9 cellular contexts compared by ENCODE assay signal in genomic region chr3:10286596-10287295, GRCh38. TPM values are rescaled to one million over a fixed set of nuclear protein-coding genes. Genes with fewer than 3 reads are reported as not detected.
DNase-seq lines count a peak whose midpoint lies in the region; ATAC-seq and TF ChIP-seq lines count a peak whose summit lies in the region.
"Had no signal": no experiment of that assay in that cellular context is flagged by ENCODE, and none has a peak within 500 bp of the region (broad histone marks: within the 10 kb centered on the region; RNA-seq: fewer than 3 reads in every experiment).

No MANE protein-coding gene starts in this region.

- H3K9me3 ChIP-seq in neuronal stem cell (replicated peaks in 1 of 2; ENCODE audit: control insufficient read depth in 2 of 2, insufficient read depth in 1 of 2, low read depth in 1 of 2, low read length in 2 of 2) (no peaks in the 10 kb centered on the region), vagina (no peaks in the 10 kb centered on the region)

- H2BK12ac ChIP-seq in neuronal stem cell (ENCODE audit: low read length): no peak overlapping the region

- WGBS in neuronal stem cell (ENCODE audit: extremely low coverage in 2 of 2, insufficient read length in 2 of 2, insufficient replicate concordance in 1 of 2), 2 donors: no CpG with 5 or more reads among the region's 2 CpGs

- H2AK5ac ChIP-seq in neuronal stem cell (ENCODE audit: low read depth, low read length): no peak overlapping the region

- H3K27me3 ChIP-seq in neuronal stem cell (ENCODE audit: control insufficient read depth in 3 of 3, insufficient read depth in 3 of 3, low read depth in 1 of 3, low read length in 3 of 3): no peaks in the 10 kb centered on the region
- H3K27me3 ChIP-seq in vagina: no peaks in the 10 kb centered on the region

- no peak overlapping the region for H3K4me3 ChIP-seq in neuronal stem cell (ENCODE audit: low read length in 2 of 2)
- no peak overlapping the region for H3K4me3 ChIP-seq in vagina

- DNase-seq in activated naive CD4-positive, alpha-beta T cell treated with anti-CD3 and anti-CD28 coated beads for 36 hours: peak; percentile 67
- no peak for DNase-seq in activated naive CD4-positive, alpha-beta T cell (lab: John Stamatoyannopoulos, UW)
- peak; percentile 13 to 76 for DNase-seq in NCI-H526 (lab: John Stamatoyannopoulos, UW)
- peak; percentile 92 for DNase-seq in dermis blood vessel endothelial cell
- peak; percentile 58 for DNase-seq in neuronal stem cell (ENCODE audit: low spot score)
- DNase-seq in KG1 (lab: John Stamatoyannopoulos, UW): no peak
- no peak for DNase-seq in vagina (ENCODE audit: extremely low spot score in 2 of 2)

- H3K4me1 ChIP-seq in neuronal stem cell (ENCODE audit: control insufficient read depth in 2 of 2, insufficient read depth in 1 of 2, low read depth in 1 of 2, low read length in 2 of 2) (peaks cover 12 to 22% of the 10 kb centered on the region in 2 donors), vagina (no peaks in the 10 kb centered on the region)

- intact Hi-C loops in activated naive CD4-positive, alpha-beta T cell treated with anti-CD3 and anti-CD28 coated beads for 36 hours (cut with micrococcal nuclease): loop anchor here (1.0 to 5.0 kb wide), 2 partner anchors 169 to 353 kb away; partner anchors contain the start of genes BRK1 and CRELD1
- intact Hi-C loops in vagina (cut with DNase I): no loop called here

- H3K27ac ChIP-seq in neuronal stem cell (replicated peaks; ENCODE audit: low read length) (no peak overlapping the region), vagina (no peak overlapping the region)

- H3K23ac ChIP-seq in neuronal stem cell (ENCODE audit: low read depth, low read length, poor library complexity): no peak overlapping the region

- no peak overlapping the region for H3K18ac ChIP-seq in neuronal stem cell (ENCODE audit: low read length)

- H3K4me3 Mint-ChIP-seq in activated naive CD4-positive, alpha-beta T cell treated with anti-CD3 and anti-CD28 coated beads for 36 hours: no peak overlapping the region

- H4K8ac ChIP-seq in neuronal stem cell (ENCODE audit: low read depth, low read length): no peak overlapping the region

- no peak overlapping the region for H3K14ac ChIP-seq in neuronal stem cell (ENCODE audit: low read length)

- TF ChIP-seq CTCF in vagina (IDR thresholded peaks at IDR 0.05): peak in 1 of 3 experiments; percentile 13

- H3K9me3 Mint-ChIP-seq in activated naive CD4-positive, alpha-beta T cell treated with anti-CD3 and anti-CD28 coated beads for 36 hours: no peaks in the 10 kb centered on the region
- H3K9me3 Mint-ChIP-seq: activated naive CD4-positive, alpha-beta T cell treated with anti-CD3 and anti-CD28 coated beads, Interleukin-2, amount 50 U/mL, for 72 hours had no signal

- no peak overlapping the region for H2BK5ac ChIP-seq in neuronal stem cell (ENCODE audit: low read length)

- H3K36me3 ChIP-seq in neuronal stem cell (replicated peaks in 1 of 2; ENCODE audit: control insufficient read depth in 2 of 2, insufficient read depth in 2 of 2, low read length in 2 of 2) (peaks cover 4 to 66% of the 10 kb centered on the region in 2 donors), vagina (peaks cover 0 to 24% of the 10 kb centered on the region in 2 donors)

- H3K4me2 ChIP-seq in neuronal stem cell (ENCODE audit: insufficient read depth, low read length, poor library complexity, severe bottlenecking): no peak overlapping the region

- no peaks in the 10 kb centered on the region for H3K79me1 ChIP-seq in neuronal stem cell (ENCODE audit: low read depth, low read length)

- no peaks in the 10 kb centered on the region for H3K27me3 Mint-ChIP-seq in activated naive CD4-positive, alpha-beta T cell treated with anti-CD3 and anti-CD28 coated beads for 36 hours (ENCODE audit: low read depth)

- no peak overlapping the region for H2BK15ac ChIP-seq in neuronal stem cell (ENCODE audit: low read length)

- ATAC-seq in HG03139 (IDR thresholded peaks at IDR 0.05; ENCODE audit: unreplicated experiment): no peak

- CTCF ChIA-PET in activated naive CD4-positive, alpha-beta T cell treated with anti-CD3 and anti-CD28 coated beads for 36 hours (lab: Charles Lee): interaction anchor here (0.6 to 4.2 kb wide), 10 partner anchors 23 to 708 kb away, joined by 3 to 20 read pairs (median 4); no protein-coding TSS in a partner anchor

- H3K4me1 Mint-ChIP-seq in activated naive CD4-positive, alpha-beta T cell treated with anti-CD3 and anti-CD28 coated beads for 36 hours (ENCODE audit: low read depth): peaks cover 40% of the 10 kb centered on the region

- H3K9ac ChIP-seq in neuronal stem cell (ENCODE audit: low read depth, low read length, poor library complexity): no peak overlapping the region

- no peak for TF ChIP-seq POLR2A in vagina (IDR thresholded peaks at IDR 0.05)

- H2BK120ac ChIP-seq in neuronal stem cell (ENCODE audit: low read depth, low read length): no peak overlapping the region

- H2AFZ ChIP-seq in neuronal stem cell (ENCODE audit: low read length): no peak overlapping the region

- peaks cover 23% of the 10 kb centered on the region for H3K36me3 Mint-ChIP-seq in activated naive CD4-positive, alpha-beta T cell treated with anti-CD3 and anti-CD28 coated beads for 36 hours (ENCODE audit: low read depth)

- no peak overlapping the region for H3K27ac Mint-ChIP-seq in activated naive CD4-positive, alpha-beta T cell treated with anti-CD3 and anti-CD28 coated beads for 36 hours

- H3K4ac ChIP-seq in neuronal stem cell (ENCODE audit: low read length): no peak overlapping the region

- H4K91ac ChIP-seq in neuronal stem cell (ENCODE audit: low read depth, low read length, poor library complexity): no peak overlapping the region

RNA-seq across cellular contexts. Expression of gene GHRL, which starts 6.0 kb away (rescaled TPM):
- total RNA-seq in activated naive CD4-positive, alpha-beta T cell treated with anti-CD3 and anti-CD28 coated beads for 36 hours: not detected
- total RNA-seq in dermis blood vessel endothelial cell (0.19 and 0.68 TPM in 2 replicates), vagina (not detected)
- not detected for polyA plus RNA-seq in neuronal stem cell (2013, experiment 1 of 2)
- polyA plus RNA-seq in neuronal stem cell (2013, experiment 2 of 2): 0.21 TPM
- total RNA-seq: activated naive CD4-positive, alpha-beta T cell treated with anti-CD3 and anti-CD28 coated beads, Interleukin-2, amount 50 U/mL, for 72 hours had no signal

RNA-seq across cellular contexts. Expression of gene SEC13, which starts 34.2 kb away (rescaled TPM):
- 100 to 1,000 TPM in 1 of 2 experiments, 10 to 100 TPM in 1; 98.1 to 100 TPM for total RNA-seq in activated naive CD4-positive, alpha-beta T cell treated with anti-CD3 and anti-CD28 coated beads for 36 hours
- total RNA-seq in dermis blood vessel endothelial cell (262 and 311 TPM in 2 replicates), vagina (66.5 TPM)
- 103 TPM for polyA plus RNA-seq in neuronal stem cell (2013, experiment 1 of 2)
- polyA plus RNA-seq in neuronal stem cell (2013, experiment 2 of 2): 99.6 TPM

RNA-seq across cellular contexts. Expression of gene TATDN2, which starts 38.5 kb away (rescaled TPM):
- total RNA-seq in activated naive CD4-positive, alpha-beta T cell treated with anti-CD3 and anti-CD28 coated beads for 36 hours: 10 to 100 TPM; 25.8 to 28.1 TPM
- total RNA-seq in dermis blood vessel endothelial cell (11.4 and 13.8 TPM in 2 replicates), vagina (34.4 TPM)
- polyA plus RNA-seq in neuronal stem cell (2013, experiment 1 of 2): 10.3 TPM
- 10.2 TPM for polyA plus RNA-seq in neuronal stem cell (2013, experiment 2 of 2)

Comparison
In these comparisons a context has a peak if more than half of its experiments do, and no peak if none do; other contexts are left out.
1. DNase-seq: peak in activated naive CD4-positive, alpha-beta T cell treated with anti-CD3 and anti-CD28 coated beads for 36 hours (single experiment), NCI-H526 (2 of 2), dermis blood vessel endothelial cell (single experiment) and neuronal stem cell (single experiment); none in activated naive CD4-positive, alpha-beta T cell (0 of 4), KG1 (single experiment) and vagina (0 of 2).